Comparison of ENCODE assay signal across 1 cellular context in the genomic region with DNA sequence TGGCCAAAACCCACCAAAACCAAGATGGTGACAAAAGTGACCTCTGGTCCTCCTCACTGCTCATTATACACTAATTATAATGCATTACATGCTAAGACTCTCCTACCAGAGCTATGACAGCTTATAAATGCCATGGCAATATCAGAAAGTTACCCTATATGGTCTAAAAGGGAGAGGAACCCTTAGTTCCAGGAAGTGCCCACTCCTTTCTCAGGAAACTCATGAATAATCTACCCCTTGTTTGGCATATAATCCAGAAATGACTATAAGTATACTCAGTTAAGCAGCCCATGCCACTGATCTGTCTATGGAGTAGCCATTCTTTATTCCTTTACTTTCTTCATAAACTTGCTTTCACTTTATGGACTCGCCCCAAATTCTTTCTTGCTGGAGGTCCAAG.
TF ChIP-seq lines count a peak whose summit lies in the region.

No MANE protein-coding gene starts in this region.

TF ChIP-seq in HepG2, 621 proteins besides CTCF, POLR2A, EP300 and RAD21:
- TF ChIP-seq ZNF317 (CRISPR knock-in tag; IDR thresholded peaks at IDR 0.05) (no peak), ZFP62 (CRISPR knock-in tag; IDR thresholded peaks at IDR 0.05) (no peak), ZNF772 (CRISPR knock-in tag; IDR thresholded peaks at IDR 0.05) (no peak), POLR2AphosphoS2 (IDR thresholded peaks at IDR 0.05; ENCODE audit: low read depth, low read length) (no peak), ZNF614 (CRISPR knock-in tag; IDR thresholded peaks at IDR 0.05; ENCODE audit: borderline replicate concordance) (no peak), PCBP2 (optimal IDR thresholded peaks at IDR 0.05; ENCODE audit: low read depth, low read length, poor library complexity, severe bottlenecking) (no peak), IRX3 (CRISPR knock-in tag; IDR thresholded peaks at IDR 0.05; ENCODE audit: borderline replicate concordance, low read depth) (no peak), IRF9 (CRISPR knock-in tag; IDR thresholded peaks at IDR 0.05; ENCODE audit: borderline replicate concordance) (no peak), ZNF616 (CRISPR knock-in tag; IDR thresholded peaks at IDR 0.05; ENCODE audit: low read depth) (no peak), ZNF577 (CRISPR knock-in tag; IDR thresholded peaks at IDR 0.05; ENCODE audit: borderline replicate concordance, low read depth) (no peak), ZNF44 (CRISPR knock-in tag; IDR thresholded peaks at IDR 0.05) (no peak)
- TF ChIP-seq, protein P1, sequence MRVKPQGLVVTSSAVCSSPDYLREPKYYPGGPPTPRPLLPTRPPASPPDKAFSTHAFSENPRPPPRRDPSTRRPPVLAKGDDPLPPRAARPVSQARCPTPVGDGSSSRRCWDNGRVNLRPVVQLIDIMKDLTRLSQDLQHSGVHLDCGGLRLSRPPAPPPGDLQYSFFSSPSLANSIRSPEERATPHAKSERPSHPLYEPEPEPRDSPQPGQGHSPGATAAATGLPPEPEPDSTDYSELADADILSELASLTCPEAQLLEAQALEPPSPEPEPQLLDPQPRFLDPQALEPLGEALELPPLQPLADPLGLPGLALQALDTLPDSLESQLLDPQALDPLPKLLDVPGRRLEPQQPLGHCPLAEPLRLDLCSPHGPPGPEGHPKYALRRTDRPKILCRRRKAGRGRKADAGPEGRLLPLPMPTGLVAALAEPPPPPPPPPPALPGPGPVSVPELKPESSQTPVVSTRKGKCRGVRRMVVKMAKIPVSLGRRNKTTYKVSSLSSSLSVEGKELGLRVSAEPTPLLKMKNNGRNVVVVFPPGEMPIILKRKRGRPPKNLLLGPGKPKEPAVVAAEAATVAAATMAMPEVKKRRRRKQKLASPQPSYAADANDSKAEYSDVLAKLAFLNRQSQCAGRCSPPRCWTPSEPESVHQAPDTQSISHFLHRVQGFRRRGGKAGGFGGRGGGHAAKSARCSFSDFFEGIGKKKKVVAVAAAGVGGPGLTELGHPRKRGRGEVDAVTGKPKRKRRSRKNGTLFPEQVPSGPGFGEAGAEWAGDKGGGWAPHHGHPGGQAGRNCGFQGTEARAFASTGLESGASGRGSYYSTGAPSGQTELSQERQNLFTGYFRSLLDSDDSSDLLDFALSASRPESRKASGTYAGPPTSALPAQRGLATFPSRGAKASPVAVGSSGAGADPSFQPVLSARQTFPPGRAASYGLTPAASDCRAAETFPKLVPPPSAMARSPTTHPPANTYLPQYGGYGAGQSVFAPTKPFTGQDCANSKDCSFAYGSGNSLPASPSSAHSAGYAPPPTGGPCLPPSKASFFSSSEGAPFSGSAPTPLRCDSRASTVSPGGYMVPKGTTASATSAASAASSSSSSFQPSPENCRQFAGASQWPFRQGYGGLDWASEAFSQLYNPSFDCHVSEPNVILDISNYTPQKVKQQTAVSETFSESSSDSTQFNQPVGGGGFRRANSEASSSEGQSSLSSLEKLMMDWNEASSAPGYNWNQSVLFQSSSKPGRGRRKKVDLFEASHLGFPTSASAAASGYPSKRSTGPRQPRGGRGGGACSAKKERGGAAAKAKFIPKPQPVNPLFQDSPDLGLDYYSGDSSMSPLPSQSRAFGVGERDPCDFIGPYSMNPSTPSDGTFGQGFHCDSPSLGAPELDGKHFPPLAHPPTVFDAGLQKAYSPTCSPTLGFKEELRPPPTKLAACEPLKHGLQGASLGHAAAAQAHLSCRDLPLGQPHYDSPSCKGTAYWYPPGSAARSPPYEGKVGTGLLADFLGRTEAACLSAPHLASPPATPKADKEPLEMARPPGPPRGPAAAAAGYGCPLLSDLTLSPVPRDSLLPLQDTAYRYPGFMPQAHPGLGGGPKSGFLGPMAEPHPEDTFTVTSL (CRISPR knock-in tag; IDR thresholded peaks at IDR 0.05; ENCODE audit: borderline replicate concordance) = no peak
